9 cellular contexts compared by ENCODE assay signal in the genomic region with DNA sequence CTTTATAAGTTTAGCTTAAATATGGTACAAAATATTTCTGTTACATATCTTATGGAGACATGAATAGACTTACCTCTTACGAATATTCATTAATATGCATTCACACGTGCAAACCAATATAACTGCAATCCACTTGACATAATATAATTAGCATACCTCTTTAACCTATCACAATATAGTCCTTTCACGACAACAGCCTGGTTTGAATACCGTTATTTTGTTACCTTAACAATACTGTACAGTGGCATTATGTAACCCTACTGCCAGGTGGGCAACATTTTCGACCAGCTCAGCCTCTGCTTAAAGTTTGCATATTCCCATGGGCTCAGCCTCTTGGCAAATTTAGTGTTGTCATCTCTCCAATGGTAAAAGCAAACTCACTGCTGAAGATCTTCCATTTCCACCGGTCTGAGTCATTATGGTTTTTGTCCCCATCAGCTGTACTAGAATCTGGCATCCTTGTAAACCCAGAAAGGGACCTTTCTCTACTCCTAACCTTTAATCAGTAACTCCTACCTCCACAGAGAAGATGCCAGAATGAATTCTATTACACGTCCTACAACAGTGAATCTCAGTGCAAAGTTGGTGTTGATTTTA. TPM values are rescaled to one million over a fixed set of nuclear protein-coding genes. Genes with fewer than 3 reads are reported as not detected.
A peak's percentile ranks its signal among the peaks of the same experiment; 100 is the strongest.
DNase-seq lines count a peak whose midpoint lies in the region; ATAC-seq and TF ChIP-seq lines count a peak whose summit lies in the region.
"Had no signal": no experiment of that assay in that cellular context is flagged by ENCODE, and none has a peak within 500 bp of the region (broad histone marks: within the 10 kb centered on the region; RNA-seq: fewer than 3 reads in every experiment).

No MANE protein-coding gene starts in this region.

- DNase-seq in CD4-positive, CD25-positive, alpha-beta regulatory T cell: no peak
- DNase-seq in HL-60 (ENCODE audit: low read depth in 1 of 2, low spot score in 1 of 2): no peak
- no peak for DNase-seq in activated naive CD8-positive, alpha-beta T cell treated with anti-CD3 and anti-CD28 coated beads, Interleukin-2, amount 10 ng/mL, durations not matched to agents 7 days and 5 days
- DNase-seq in upper lobe of right lung: no peak
- no peak for DNase-seq in GM19240 (ENCODE audit: insufficient read length, low spot score)
- no peak for DNase-seq in posterior cingulate gyrus

- peaks cover 13 to 33% (median 19%) of the 10 kb centered on the region in 4 donors for H3K4me1 Mint-ChIP-seq in CD4-positive, CD25-positive, alpha-beta regulatory T cell
- H3K4me1 Mint-ChIP-seq in activated naive CD8-positive, alpha-beta T cell treated with anti-CD3 and anti-CD28 coated beads, Interleukin-2, amount 10 ng/mL, durations not matched to agents 7 days and 5 days: peaks cover 31% of the 10 kb centered on the region

- H3K27ac Mint-ChIP-seq in CD4-positive, CD25-positive, alpha-beta regulatory T cell: peak overlapping the region; percentile 24 to 66 (median 42)
- peak overlapping the region; percentile 79 for H3K27ac Mint-ChIP-seq in activated naive CD8-positive, alpha-beta T cell treated with anti-CD3 and anti-CD28 coated beads, Interleukin-2, amount 10 ng/mL, durations not matched to agents 7 days and 5 days

- no peaks in the 10 kb centered on the region for H3K27me3 ChIP-seq in CD4-positive, CD25-positive, alpha-beta regulatory T cell (ENCODE audit: control insufficient read depth, insufficient read depth, low read length)
- no peaks in the 10 kb centered on the region for H3K27me3 ChIP-seq in HL-60 (ENCODE audit: insufficient read depth, poor library complexity, severe bottlenecking)
- H3K27me3 ChIP-seq in muscle layer of duodenum (ENCODE audit: low read depth, low read length): no peaks in the 10 kb centered on the region
- H3K27me3 ChIP-seq in upper lobe of right lung: no peaks in the 10 kb centered on the region

- H3K4me3 Mint-ChIP-seq in CD4-positive, CD25-positive, alpha-beta regulatory T cell: peak overlapping the region in 3 of 4 donors; percentile 45 to 88 (median 69)
- H3K4me3 Mint-ChIP-seq in activated naive CD8-positive, alpha-beta T cell treated with anti-CD3 and anti-CD28 coated beads, Interleukin-2, amount 10 ng/mL, durations not matched to agents 7 days and 5 days: peak overlapping the region; percentile 47
- H3K4me3 Mint-ChIP-seq: endodermal cell had no signal

- intact Hi-C loops in upper lobe of right lung (cut with DNase I): loop anchor here (2.0 kb wide), 1 partner anchor 79 kb away; no protein-coding TSS in a partner anchor
- intact Hi-C loops in posterior cingulate gyrus (cut with DNase I): loop anchor here (1.0 to 5.0 kb wide), 3 partner anchors 41 to 246 kb away; no protein-coding TSS in a partner anchor

- POLR2A ChIA-PET in activated naive CD8-positive, alpha-beta T cell treated with anti-CD3 and anti-CD28 coated beads, Interleukin-2, amount 10 ng/mL, durations not matched to agents 7 days and 5 days (lab: Charles Lee): interaction anchor here (1.0 to 2.8 kb wide), 3 partner anchors 26 to 45 kb away, joined by 3 to 11 read pairs (median 8); partner anchors contain the start of gene ZNF652

- no peaks in the 10 kb centered on the region for H3K9me3 Mint-ChIP-seq in CD4-positive, CD25-positive, alpha-beta regulatory T cell
- H3K9me3 Mint-ChIP-seq in activated naive CD8-positive, alpha-beta T cell treated with anti-CD3 and anti-CD28 coated beads, Interleukin-2, amount 10 ng/mL, durations not matched to agents 7 days and 5 days: no peaks in the 10 kb centered on the region
- H3K9me3 Mint-ChIP-seq: endodermal cell had no signal

- peaks cover 6% of the 10 kb centered on the region for H3K36me3 Mint-ChIP-seq in CD4-positive, CD25-positive, alpha-beta regulatory T cell
- peaks cover 10% of the 10 kb centered on the region for H3K36me3 Mint-ChIP-seq in activated naive CD8-positive, alpha-beta T cell treated with anti-CD3 and anti-CD28 coated beads, Interleukin-2, amount 10 ng/mL, durations not matched to agents 7 days and 5 days

- H3K27me3 Mint-ChIP-seq in CD4-positive, CD25-positive, alpha-beta regulatory T cell: no peaks in the 10 kb centered on the region
- no peaks in the 10 kb centered on the region for H3K27me3 Mint-ChIP-seq in activated naive CD8-positive, alpha-beta T cell treated with anti-CD3 and anti-CD28 coated beads, Interleukin-2, amount 10 ng/mL, durations not matched to agents 7 days and 5 days

- H3K4me1 ChIP-seq in CD4-positive, CD25-positive, alpha-beta regulatory T cell (ENCODE audit: control insufficient read depth, insufficient read depth, low read length, poor library complexity, severe bottlenecking): no peaks in the 10 kb centered on the region
- H3K4me1 ChIP-seq in muscle layer of duodenum (ENCODE audit: control insufficient read depth in 1 of 2, insufficient read depth in 2 of 2, low read length in 2 of 2): peaks cover 8 to 13% of the 10 kb centered on the region in 2 donors
- H3K4me1 ChIP-seq in upper lobe of right lung: peaks cover 5% of the 10 kb centered on the region

- TF ChIP-seq CTCF in HL-60 (IDR thresholded peaks at IDR 0.05; ENCODE audit: insufficient read depth, low read length): no peak
- no peak for TF ChIP-seq CTCF in upper lobe of right lung (IDR thresholded peaks at IDR 0.05)

- H3K9me3 ChIP-seq in CD4-positive, CD25-positive, alpha-beta regulatory T cell (ENCODE audit: control insufficient read depth in 2 of 2, low read length in 2 of 2): no peaks in the 10 kb centered on the region
- no peaks in the 10 kb centered on the region for H3K9me3 ChIP-seq in muscle layer of duodenum (ENCODE audit: control insufficient read depth in 1 of 2, low read length in 2 of 2)
- H3K9me3 ChIP-seq in upper lobe of right lung: no peaks in the 10 kb centered on the region

- no peak for ATAC-seq in CD4-positive, CD25-positive, alpha-beta regulatory T cell (ENCODE audit: low read depth in 2 of 2)
- ATAC-seq in activated naive CD8-positive, alpha-beta T cell treated with anti-CD3 and anti-CD28 coated beads, Interleukin-2, amount 10 ng/mL, durations not matched to agents 7 days and 5 days (ENCODE audit: low read depth): no peak
- ATAC-seq in HG02763 (IDR thresholded peaks at IDR 0.05; ENCODE audit: unreplicated experiment) (no peak), upper lobe of right lung (no peak)

- peak overlapping the region; percentile 58 for H3K4me3 ChIP-seq in CD4-positive, CD25-positive, alpha-beta regulatory T cell (ENCODE audit: low read depth, low read length)
- H3K4me3 ChIP-seq in HL-60 (replicated peaks; ENCODE audit: insufficient read depth, low read length) (no peak overlapping the region), muscle layer of duodenum (ENCODE audit: low read depth in 1 of 2, low read length in 2 of 2) (peak overlapping the region in 1 of 2 donors; percentile 19), upper lobe of right lung (no peak overlapping the region)

- peaks cover 25% of the 10 kb centered on the region for H3K36me3 ChIP-seq in CD4-positive, CD25-positive, alpha-beta regulatory T cell (ENCODE audit: control insufficient read depth, insufficient read depth, low read length)
- H3K36me3 ChIP-seq in muscle layer of duodenum (ENCODE audit: control insufficient read depth in 1 of 2, insufficient read depth in 2 of 2, low read length in 2 of 2): peaks cover 16 to 27% of the 10 kb centered on the region in 2 donors
- H3K36me3 ChIP-seq in upper lobe of right lung: peaks cover 24% of the 10 kb centered on the region

- no peak overlapping the region for H3K27ac ChIP-seq in CD4-positive, CD25-positive, alpha-beta regulatory T cell (ENCODE audit: insufficient read depth, low read length, poor library complexity, severe bottlenecking)
- H3K27ac ChIP-seq in HL-60 (replicated peaks) (peak overlapping the region; percentile 54), muscle layer of duodenum (ENCODE audit: low read length) (peak overlapping the region; percentile 22), upper lobe of right lung (no peak overlapping the region)

RNA-seq across cellular contexts. Expression of gene ZNF652, which starts 46.0 kb away (rescaled TPM):
- 34.4 TPM for total RNA-seq in CD4-positive, CD25-positive, alpha-beta regulatory T cell
- polyA plus RNA-seq in CD4-positive, CD25-positive, alpha-beta regulatory T cell: 10 to 100 TPM in 3 of 4 donors, 1 to 10 TPM in 1; 8.9 to 22.3 (median 14.9) TPM
- 10 to 100 TPM; 43.6 to 47.7 TPM for total RNA-seq in activated naive CD8-positive, alpha-beta T cell treated with anti-CD3 and anti-CD28 coated beads, Interleukin-2, amount 10 ng/mL, durations not matched to agents 7 days and 5 days
- 49.8 TPM for total RNA-seq in upper lobe of right lung

Comparison
In these comparisons a context has a peak if more than half of its experiments do, and no peak if none do; other contexts are left out.
1. H3K27ac ChIP-seq: peak in HL-60 (single experiment) and muscle layer of duodenum (single experiment); none in CD4-positive, CD25-positive, alpha-beta regulatory T cell (single experiment) and upper lobe of right lung (single experiment).